Comparison of ENCODE assay signal across 20 cellular contexts in the genomic region with DNA sequence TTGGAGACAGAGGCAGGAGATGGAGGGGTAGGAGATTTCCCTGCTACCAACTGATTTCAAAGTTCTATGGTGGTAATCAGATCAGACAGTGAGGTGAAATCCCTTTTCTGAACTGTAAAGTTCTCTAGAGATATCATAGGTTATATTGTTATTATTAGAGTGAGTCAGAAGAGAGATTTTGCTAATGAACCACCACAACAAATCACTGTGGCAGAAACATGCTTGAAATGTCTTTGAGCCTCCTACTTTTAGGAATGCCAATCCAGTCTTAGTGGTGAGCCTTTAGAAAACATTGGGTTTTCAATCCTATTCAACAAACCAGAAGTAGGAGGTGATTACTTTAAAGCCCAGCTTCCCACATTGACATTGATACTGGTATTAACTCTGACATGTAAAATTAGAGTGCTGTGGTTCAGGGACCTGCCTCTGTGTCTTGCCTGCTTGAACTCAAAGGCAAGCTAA.
DNase-seq lines count a peak whose midpoint lies in the region; ATAC-seq and TF ChIP-seq lines count a peak whose summit lies in the region.
"Had no signal": no experiment of that assay in that cellular context is flagged by ENCODE, and none has a peak within 500 bp of the region (broad histone marks: within the 10 kb centered on the region; RNA-seq: fewer than 3 reads in every experiment).

No MANE protein-coding gene starts in this region.

- no peaks in the 10 kb centered on the region for H3K27me3 ChIP-seq in GM23338 (ENCODE audit: insufficient read depth)
- no peaks in the 10 kb centered on the region for H3K27me3 ChIP-seq in uterus
- H3K27me3 ChIP-seq: BLaER1 treated with 17β-estradiol and CSF1 and Interleukin-3, amounts not matched to agents 10 nM and 100 nM; MG63 had no signal

- TF ChIP-seq CTCF in GM23338 (conservative IDR thresholded peaks at IDR 0.05; ENCODE audit: low read depth in 2 of 2), result no peak
- TF ChIP-seq CTCF in astrocyte of the cerebellum (IDR thresholded peaks at IDR 0.05; ENCODE audit: low read depth, low read length, missing control alignments), result no peak
- no peak for TF ChIP-seq CTCF in fibroblast of mammary gland (conservative IDR thresholded peaks at IDR 0.05; ENCODE audit: control insufficient read depth, insufficient read depth, low read depth, low read length)
- TF ChIP-seq CTCF in retinal pigment epithelial cell (conservative IDR thresholded peaks at IDR 0.05; ENCODE audit: low read depth, low read length), result no peak
- TF ChIP-seq CTCF in uterus (IDR thresholded peaks at IDR 0.05), result no peak
- TF ChIP-seq CTCF in CD14-positive monocyte (IDR thresholded peaks at IDR 0.05), result no peak

- H3K27me3 Mint-ChIP-seq in GM23338 (ENCODE audit: insufficient read depth, low read depth, poor library complexity), result no peaks in the 10 kb centered on the region
- H3K27me3 Mint-ChIP-seq in CD14-positive monocyte (ENCODE audit: low read depth in 3 of 3), result peaks cover 0 to 7% (median 2%) of the 10 kb centered on the region in 3 donors

- no peaks in the 10 kb centered on the region; the same call in 2 of the 3 replicates for H3K9me3 Mint-ChIP-seq in GM23338
- peaks cover 0 to 5% (median 1%) of the 10 kb centered on the region in 7 donors for H3K9me3 Mint-ChIP-seq in CD14-positive monocyte
- H3K9me3 Mint-ChIP-seq: H9 had no signal

- H3F3A ChIP-seq in GM23338 (replicated peaks; ENCODE audit: low read depth), result no peaks in the 10 kb centered on the region

- H3K4me3 ChIP-seq in GM23338 (no peak overlapping the region), astrocyte of the cerebellum (ENCODE audit: low read depth, low read length) (no peak overlapping the region), fibroblast of mammary gland (ENCODE audit: control insufficient read depth, low read depth, low read length) (no peak overlapping the region), retinal pigment epithelial cell (ENCODE audit: low read length) (no peak overlapping the region), uterus (no peak overlapping the region)
- H3K4me3 ChIP-seq: BLaER1 treated with 17β-estradiol and CSF1 and Interleukin-3, amounts not matched to agents 10 nM and 100 nM; MG63 had no signal

- H3K79me2 ChIP-seq in GM23338 (replicated peaks; ENCODE audit: insufficient read depth), result no peaks in the 10 kb centered on the region

- no peak for TF ChIP-seq POLR2A in uterus (IDR thresholded peaks at IDR 0.05)

- in situ Hi-C loops in astrocyte of the cerebellum (cut with HindIII; ENCODE audit: low sequenced_read_pairs), result no loop called here

- H3K4me3 Mint-ChIP-seq in GM23338, result no peak overlapping the region
- H3K4me3 Mint-ChIP-seq in CD14-positive monocyte, result no peak overlapping the region
- H3K4me3 Mint-ChIP-seq: H9 had no signal

- ATAC-seq in GM23338 (no peak), GM21526 (IDR thresholded peaks at IDR 0.05; ENCODE audit: low FRiP score, unreplicated experiment) (no peak), HG03175 (IDR thresholded peaks at IDR 0.05; ENCODE audit: unreplicated experiment) (no peak)
- ATAC-seq: PC-3, SK-N-SH treated with all-trans-retinoic acid at 6 μM for 48 hours had no signal

- H3K4me1 Mint-ChIP-seq in GM23338 (peaks cover 2% of the 10 kb centered on the region; the same call in 1 of the 3 replicates), CD14-positive monocyte (no peaks in the 10 kb centered on the region)

- intact Hi-C loops in uterus (cut with DNase I; ENCODE audit: low total_unique reads) (no loop called here), CD14-positive monocyte (cut with micrococcal nuclease) (no loop called here)

- H3K27ac ChIP-seq in GM23338 (ENCODE audit: low read depth) (no peak overlapping the region), uterus (no peak overlapping the region)
- H3K27ac ChIP-seq: BLaER1 treated with 17β-estradiol and CSF1 and Interleukin-3, amounts not matched to agents 10 nM and 100 nM; HL-60 had no signal

- H3K9me2 ChIP-seq in GM23338 (ENCODE audit: insufficient read depth), result peaks cover 4% of the 10 kb centered on the region

- H3K36me3 ChIP-seq in GM23338 (ENCODE audit: insufficient read depth) (no peaks in the 10 kb centered on the region), uterus (no peaks in the 10 kb centered on the region)
- H3K36me3 ChIP-seq: BLaER1 treated with 17β-estradiol and CSF1 and Interleukin-3, amounts not matched to agents 10 nM and 100 nM; MG63 had no signal

- no peak for DNase-seq in GM23338 (ENCODE audit: low spot score)
- DNase-seq in astrocyte of the cerebellum (ENCODE audit: low read depth), result peak; percentile 11
- DNase-seq in fibroblast of mammary gland (ENCODE audit: low read depth), result peak; percentile 24
- peak; percentile 82 for DNase-seq in retinal pigment epithelial cell (ENCODE audit: low read depth)
- no peak for DNase-seq in uterus
- DNase-seq in CD14-positive monocyte (ENCODE audit: low spot score), result no peak
- DNase-seq: DMS79 treated with DMSO at 0.1 percent for 48 hours, H9, MG63, NCI-H1048, NCI-H146, NCI-H748 treated with DMSO at 0.1 percent for 48 hours, PC-3, RPMI8226, SIG-M5 had no signal

- H2AFZ ChIP-seq in GM23338, result peak overlapping the region; percentile 10; the same call in 1 of the 2 replicates

- H3K4me2 ChIP-seq in GM23338, result no peak overlapping the region
- H3K4me2 ChIP-seq: BLaER1 treated with 17β-estradiol and CSF1 and Interleukin-3, amounts not matched to agents 10 nM and 100 nM had no signal

- no peak overlapping the region for H3K27ac Mint-ChIP-seq in GM23338
- H3K27ac Mint-ChIP-seq in CD14-positive monocyte, result no peak overlapping the region
- H3K27ac Mint-ChIP-seq: H9 had no signal

- H3K36me3 Mint-ChIP-seq in GM23338 (ENCODE audit: low read depth) (no peaks in the 10 kb centered on the region), CD14-positive monocyte (no peaks in the 10 kb centered on the region)

- H3K9me3 ChIP-seq in uterus, result no peaks in the 10 kb centered on the region
- H3K9me3 ChIP-seq: BLaER1 treated with 17β-estradiol and CSF1 and Interleukin-3, amounts not matched to agents 10 nM and 100 nM; MG63 had no signal

- no peaks in the 10 kb centered on the region for H3K4me1 ChIP-seq in GM23338 (ENCODE audit: insufficient read depth)
- no peaks in the 10 kb centered on the region for H3K4me1 ChIP-seq in uterus
- H3K4me1 ChIP-seq: BLaER1 treated with 17β-estradiol and CSF1 and Interleukin-3, amounts not matched to agents 10 nM and 100 nM had no signal

- H4K20me1 ChIP-seq in GM23338 (replicated peaks; ENCODE audit: insufficient read depth), result no peaks in the 10 kb centered on the region
- H4K20me1 ChIP-seq: BLaER1 treated with 17β-estradiol and CSF1 and Interleukin-3, amounts not matched to agents 10 nM and 100 nM had no signal

TF ChIP-seq in GM23338, 12 proteins besides CTCF, POLR2A, EP300 and RAD21 (continues in another document):
- TF ChIP-seq EZH2 (IDR thresholded peaks at IDR 0.05; ENCODE audit: low read depth, unreplicated experiment) (no peak), NANOG (IDR thresholded peaks at IDR 0.05; ENCODE audit: borderline replicate concordance) (no peak), JUNB (IDR thresholded peaks at IDR 0.05; ENCODE audit: unreplicated experiment) (no peak), ZNF114 (CRISPR knock-in tag; IDR thresholded peaks at IDR 0.05) (no peak), STAT1 (IDR thresholded peaks at IDR 0.05; ENCODE audit: unreplicated experiment) (no peak), EZH2phosphoT487 (IDR thresholded peaks at IDR 0.05; ENCODE audit: unreplicated experiment) (no peak)
- TF ChIP-seq, protein P1, sequence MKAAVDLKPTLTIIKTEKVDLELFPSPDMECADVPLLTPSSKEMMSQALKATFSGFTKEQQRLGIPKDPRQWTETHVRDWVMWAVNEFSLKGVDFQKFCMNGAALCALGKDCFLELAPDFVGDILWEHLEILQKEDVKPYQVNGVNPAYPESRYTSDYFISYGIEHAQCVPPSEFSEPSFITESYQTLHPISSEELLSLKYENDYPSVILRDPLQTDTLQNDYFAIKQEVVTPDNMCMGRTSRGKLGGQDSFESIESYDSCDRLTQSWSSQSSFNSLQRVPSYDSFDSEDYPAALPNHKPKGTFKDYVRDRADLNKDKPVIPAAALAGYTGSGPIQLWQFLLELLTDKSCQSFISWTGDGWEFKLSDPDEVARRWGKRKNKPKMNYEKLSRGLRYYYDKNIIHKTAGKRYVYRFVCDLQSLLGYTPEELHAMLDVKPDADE (IDR thresholded peaks at IDR 0.05), result no peak
- TF ChIP-seq, protein P2, sequence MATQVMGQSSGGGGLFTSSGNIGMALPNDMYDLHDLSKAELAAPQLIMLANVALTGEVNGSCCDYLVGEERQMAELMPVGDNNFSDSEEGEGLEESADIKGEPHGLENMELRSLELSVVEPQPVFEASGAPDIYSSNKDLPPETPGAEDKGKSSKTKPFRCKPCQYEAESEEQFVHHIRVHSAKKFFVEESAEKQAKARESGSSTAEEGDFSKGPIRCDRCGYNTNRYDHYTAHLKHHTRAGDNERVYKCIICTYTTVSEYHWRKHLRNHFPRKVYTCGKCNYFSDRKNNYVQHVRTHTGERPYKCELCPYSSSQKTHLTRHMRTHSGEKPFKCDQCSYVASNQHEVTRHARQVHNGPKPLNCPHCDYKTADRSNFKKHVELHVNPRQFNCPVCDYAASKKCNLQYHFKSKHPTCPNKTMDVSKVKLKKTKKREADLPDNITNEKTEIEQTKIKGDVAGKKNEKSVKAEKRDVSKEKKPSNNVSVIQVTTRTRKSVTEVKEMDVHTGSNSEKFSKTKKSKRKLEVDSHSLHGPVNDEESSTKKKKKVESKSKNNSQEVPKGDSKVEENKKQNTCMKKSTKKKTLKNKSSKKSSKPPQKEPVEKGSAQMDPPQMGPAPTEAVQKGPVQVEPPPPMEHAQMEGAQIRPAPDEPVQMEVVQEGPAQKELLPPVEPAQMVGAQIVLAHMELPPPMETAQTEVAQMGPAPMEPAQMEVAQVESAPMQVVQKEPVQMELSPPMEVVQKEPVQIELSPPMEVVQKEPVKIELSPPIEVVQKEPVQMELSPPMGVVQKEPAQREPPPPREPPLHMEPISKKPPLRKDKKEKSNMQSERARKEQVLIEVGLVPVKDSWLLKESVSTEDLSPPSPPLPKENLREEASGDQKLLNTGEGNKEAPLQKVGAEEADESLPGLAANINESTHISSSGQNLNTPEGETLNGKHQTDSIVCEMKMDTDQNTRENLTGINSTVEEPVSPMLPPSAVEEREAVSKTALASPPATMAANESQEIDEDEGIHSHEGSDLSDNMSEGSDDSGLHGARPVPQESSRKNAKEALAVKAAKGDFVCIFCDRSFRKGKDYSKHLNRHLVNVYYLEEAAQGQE (IDR thresholded peaks at IDR 0.05; ENCODE audit: unreplicated experiment), result no peak

Comparison
In these comparisons a context has a peak if more than half of its experiments do, and no peak if none do; other contexts are left out.
1. DNase-seq: peak in astrocyte of the cerebellum (single experiment), fibroblast of mammary gland (single experiment) and retinal pigment epithelial cell (single experiment); none in GM23338 (single experiment), uterus (0 of 2) and CD14-positive monocyte (single experiment).